ENCODE assay signal across 1 cellular context in the genomic region with DNA sequence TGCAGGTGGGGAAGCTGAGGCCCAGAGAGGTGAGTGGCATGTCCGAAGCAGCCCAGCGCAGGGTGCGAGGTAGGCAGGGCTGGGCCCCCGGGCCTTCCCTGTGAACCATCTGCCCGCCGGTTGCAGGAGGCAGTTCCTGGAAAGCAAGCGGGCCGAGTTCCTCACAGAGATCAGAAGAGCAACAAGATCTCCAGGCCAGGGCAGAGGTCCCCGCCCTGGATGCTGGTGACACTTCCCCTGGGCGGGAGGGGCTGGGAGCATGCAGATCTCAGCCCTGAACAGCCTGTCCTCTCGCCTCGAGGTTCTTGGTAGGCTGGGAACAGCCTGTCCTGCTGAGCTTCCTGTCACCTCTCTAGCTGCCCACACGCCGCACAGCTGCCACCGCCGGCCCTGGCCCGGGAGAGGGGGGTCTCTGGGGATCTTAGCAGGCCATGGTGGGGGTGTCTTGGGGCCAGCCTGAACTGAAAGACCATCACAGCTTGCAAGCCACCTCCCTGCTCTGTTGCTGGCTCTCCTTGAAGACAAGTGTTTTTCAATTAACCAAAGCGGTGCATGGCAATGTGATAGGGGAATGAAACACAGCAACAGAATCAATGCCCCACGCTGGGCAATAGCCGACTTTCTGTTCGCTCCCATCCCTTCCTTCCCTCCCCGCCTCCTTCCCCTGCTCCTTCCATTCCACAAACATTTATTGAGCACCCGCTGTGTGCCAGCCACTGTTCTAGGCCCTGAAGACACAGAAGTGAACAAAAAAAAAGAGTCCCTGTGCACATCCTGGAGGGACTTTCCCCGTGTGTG.
A peak's percentile ranks its signal among the peaks of the same experiment; 100 is the strongest.
TF ChIP-seq lines count a peak whose summit lies in the region.

No MANE protein-coding gene starts in this region.

TF ChIP-seq in K562, 482 proteins besides CTCF, POLR2A, EP300 and RAD21 (continued from another document and continues in another):
- 0 out of 2 replicates have a peak, but pooled peaks have one; percentile 25 for TF ChIP-seq TCF3 (CRISPR knock-in tag; IDR thresholded peaks at IDR 0.05)
- no peak for TF ChIP-seq HCFC1 (IDR thresholded peaks at IDR 0.05; ENCODE audit: low read depth, low read length)
- TF ChIP-seq EHMT2 (IDR thresholded peaks at IDR 0.05): no peak
- TF ChIP-seq, protein P1, sequence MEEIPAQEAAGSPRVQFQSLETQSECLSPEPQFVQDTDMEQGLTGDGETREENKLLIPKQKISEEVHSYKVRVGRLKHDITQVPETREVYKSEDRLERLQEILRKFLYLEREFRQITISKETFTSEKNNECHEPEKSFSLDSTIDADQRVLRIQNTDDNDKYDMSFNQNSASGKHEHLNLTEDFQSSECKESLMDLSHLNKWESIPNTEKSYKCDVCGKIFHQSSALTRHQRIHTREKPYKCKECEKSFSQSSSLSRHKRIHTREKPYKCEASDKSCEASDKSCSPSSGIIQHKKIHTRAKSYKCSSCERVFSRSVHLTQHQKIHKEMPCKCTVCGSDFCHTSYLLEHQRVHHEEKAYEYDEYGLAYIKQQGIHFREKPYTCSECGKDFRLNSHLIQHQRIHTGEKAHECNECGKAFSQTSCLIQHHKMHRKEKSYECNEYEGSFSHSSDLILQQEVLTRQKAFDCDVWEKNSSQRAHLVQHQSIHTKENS (CRISPR knock-in tag; IDR thresholded peaks at IDR 0.05): no peak
- no peak for TF ChIP-seq TEAD2 (tag; IDR thresholded peaks at IDR 0.05)
- no peak for TF ChIP-seq SNRNP70 (optimal IDR thresholded peaks at IDR 0.05; ENCODE audit: low read depth, low read length)
- no peak for TF ChIP-seq TARDBP (IDR thresholded peaks at IDR 0.05)
- TF ChIP-seq TAL1 (IDR thresholded peaks at IDR 0.05): no peak
- no peak for TF ChIP-seq ZBTB8A (IDR thresholded peaks at IDR 0.05; ENCODE audit: partially characterized antibody)
- no peak for TF ChIP-seq STAT5B (CRISPR knock-in tag; IDR thresholded peaks at IDR 0.05)
- TF ChIP-seq YY1 (IDR thresholded peaks at IDR 0.05; ENCODE audit: borderline replicate concordance in 1 of 3, control insufficient read depth in 1 of 3, extremely low read depth in 1 of 3, insufficient read depth in 3 of 3, insufficient read length in 1 of 3, insufficient replicate concordance in 2 of 3, low read depth in 1 of 3, low read length in 2 of 3): no peak
- TF ChIP-seq ZNF511 (CRISPR knock-in tag; IDR thresholded peaks at IDR 0.05): no peak
- TF ChIP-seq MCM5 (IDR thresholded peaks at IDR 0.05; ENCODE audit: low read depth): no peak
- TF ChIP-seq WHSC1 (IDR thresholded peaks at IDR 0.05; ENCODE audit: low read length): no peak
- no peak for TF ChIP-seq ZNF696 (CRISPR knock-in tag; conservative IDR thresholded peaks at IDR 0.05)
- TF ChIP-seq CSDE1 (IDR thresholded peaks at IDR 0.05): no peak
- TF ChIP-seq RCOR1 (IDR thresholded peaks at IDR 0.05; ENCODE audit: borderline replicate concordance in 1 of 2, low read depth in 2 of 2, low read length in 2 of 2): peak in 1 of 2 experiments; percentile 66; a peak in 2 of 4 replicates
- TF ChIP-seq ZC3H4 (CRISPR knock-in tag; IDR thresholded peaks at IDR 0.05; ENCODE audit: borderline replicate concordance): no peak
- TF ChIP-seq ARID1B (IDR thresholded peaks at IDR 0.05): no peak
- TF ChIP-seq POLR2H (tag; IDR thresholded peaks at IDR 0.05; ENCODE audit: low read depth): no peak
- no peak for TF ChIP-seq PHF20 (IDR thresholded peaks at IDR 0.05; ENCODE audit: partially characterized antibody)
- TF ChIP-seq, protein P2, sequence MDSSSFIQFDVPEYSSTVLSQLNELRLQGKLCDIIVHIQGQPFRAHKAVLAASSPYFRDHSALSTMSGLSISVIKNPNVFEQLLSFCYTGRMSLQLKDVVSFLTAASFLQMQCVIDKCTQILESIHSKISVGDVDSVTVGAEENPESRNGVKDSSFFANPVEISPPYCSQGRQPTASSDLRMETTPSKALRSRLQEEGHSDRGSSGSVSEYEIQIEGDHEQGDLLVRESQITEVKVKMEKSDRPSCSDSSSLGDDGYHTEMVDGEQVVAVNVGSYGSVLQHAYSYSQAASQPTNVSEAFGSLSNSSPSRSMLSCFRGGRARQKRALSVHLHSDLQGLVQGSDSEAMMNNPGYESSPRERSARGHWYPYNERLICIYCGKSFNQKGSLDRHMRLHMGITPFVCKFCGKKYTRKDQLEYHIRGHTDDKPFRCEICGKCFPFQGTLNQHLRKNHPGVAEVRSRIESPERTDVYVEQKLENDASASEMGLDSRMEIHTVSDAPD (CRISPR knock-in tag; IDR thresholded peaks at IDR 0.05): no peak
- no peak for TF ChIP-seq SNAPC5 (CRISPR knock-in tag; IDR thresholded peaks at IDR 0.05)
- TF ChIP-seq, protein P3, sequence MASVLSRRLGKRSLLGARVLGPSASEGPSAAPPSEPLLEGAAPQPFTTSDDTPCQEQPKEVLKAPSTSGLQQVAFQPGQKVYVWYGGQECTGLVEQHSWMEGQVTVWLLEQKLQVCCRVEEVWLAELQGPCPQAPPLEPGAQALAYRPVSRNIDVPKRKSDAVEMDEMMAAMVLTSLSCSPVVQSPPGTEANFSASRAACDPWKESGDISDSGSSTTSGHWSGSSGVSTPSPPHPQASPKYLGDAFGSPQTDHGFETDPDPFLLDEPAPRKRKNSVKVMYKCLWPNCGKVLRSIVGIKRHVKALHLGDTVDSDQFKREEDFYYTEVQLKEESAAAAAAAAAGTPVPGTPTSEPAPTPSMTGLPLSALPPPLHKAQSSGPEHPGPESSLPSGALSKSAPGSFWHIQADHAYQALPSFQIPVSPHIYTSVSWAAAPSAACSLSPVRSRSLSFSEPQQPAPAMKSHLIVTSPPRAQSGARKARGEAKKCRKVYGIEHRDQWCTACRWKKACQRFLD (CRISPR knock-in tag; IDR thresholded peaks at IDR 0.05): no peak
- 0 out of 2 replicates have a peak, but pooled peaks have one; percentile 50 for TF ChIP-seq ATF7 (IDR thresholded peaks at IDR 0.05)
- TF ChIP-seq, protein P4, sequence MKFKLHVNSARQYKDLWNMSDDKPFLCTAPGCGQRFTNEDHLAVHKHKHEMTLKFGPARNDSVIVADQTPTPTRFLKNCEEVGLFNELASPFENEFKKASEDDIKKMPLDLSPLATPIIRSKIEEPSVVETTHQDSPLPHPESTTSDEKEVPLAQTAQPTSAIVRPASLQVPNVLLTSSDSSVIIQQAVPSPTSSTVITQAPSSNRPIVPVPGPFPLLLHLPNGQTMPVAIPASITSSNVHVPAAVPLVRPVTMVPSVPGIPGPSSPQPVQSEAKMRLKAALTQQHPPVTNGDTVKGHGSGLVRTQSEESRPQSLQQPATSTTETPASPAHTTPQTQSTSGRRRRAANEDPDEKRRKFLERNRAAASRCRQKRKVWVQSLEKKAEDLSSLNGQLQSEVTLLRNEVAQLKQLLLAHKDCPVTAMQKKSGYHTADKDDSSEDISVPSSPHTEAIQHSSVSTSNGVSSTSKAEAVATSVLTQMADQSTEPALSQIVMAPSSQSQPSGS (CRISPR knock-in tag; IDR thresholded peaks at IDR 0.05): no peak
- no peak for TF ChIP-seq FOXK1 (CRISPR knock-in tag; IDR thresholded peaks at IDR 0.05; ENCODE audit: borderline replicate concordance)
- no peak for TF ChIP-seq ZBED1 (IDR thresholded peaks at IDR 0.05)
- TF ChIP-seq, protein P5, sequence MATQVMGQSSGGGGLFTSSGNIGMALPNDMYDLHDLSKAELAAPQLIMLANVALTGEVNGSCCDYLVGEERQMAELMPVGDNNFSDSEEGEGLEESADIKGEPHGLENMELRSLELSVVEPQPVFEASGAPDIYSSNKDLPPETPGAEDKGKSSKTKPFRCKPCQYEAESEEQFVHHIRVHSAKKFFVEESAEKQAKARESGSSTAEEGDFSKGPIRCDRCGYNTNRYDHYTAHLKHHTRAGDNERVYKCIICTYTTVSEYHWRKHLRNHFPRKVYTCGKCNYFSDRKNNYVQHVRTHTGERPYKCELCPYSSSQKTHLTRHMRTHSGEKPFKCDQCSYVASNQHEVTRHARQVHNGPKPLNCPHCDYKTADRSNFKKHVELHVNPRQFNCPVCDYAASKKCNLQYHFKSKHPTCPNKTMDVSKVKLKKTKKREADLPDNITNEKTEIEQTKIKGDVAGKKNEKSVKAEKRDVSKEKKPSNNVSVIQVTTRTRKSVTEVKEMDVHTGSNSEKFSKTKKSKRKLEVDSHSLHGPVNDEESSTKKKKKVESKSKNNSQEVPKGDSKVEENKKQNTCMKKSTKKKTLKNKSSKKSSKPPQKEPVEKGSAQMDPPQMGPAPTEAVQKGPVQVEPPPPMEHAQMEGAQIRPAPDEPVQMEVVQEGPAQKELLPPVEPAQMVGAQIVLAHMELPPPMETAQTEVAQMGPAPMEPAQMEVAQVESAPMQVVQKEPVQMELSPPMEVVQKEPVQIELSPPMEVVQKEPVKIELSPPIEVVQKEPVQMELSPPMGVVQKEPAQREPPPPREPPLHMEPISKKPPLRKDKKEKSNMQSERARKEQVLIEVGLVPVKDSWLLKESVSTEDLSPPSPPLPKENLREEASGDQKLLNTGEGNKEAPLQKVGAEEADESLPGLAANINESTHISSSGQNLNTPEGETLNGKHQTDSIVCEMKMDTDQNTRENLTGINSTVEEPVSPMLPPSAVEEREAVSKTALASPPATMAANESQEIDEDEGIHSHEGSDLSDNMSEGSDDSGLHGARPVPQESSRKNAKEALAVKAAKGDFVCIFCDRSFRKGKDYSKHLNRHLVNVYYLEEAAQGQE (CRISPR knock-in tag; IDR thresholded peaks at IDR 0.05; ENCODE audit: low read depth): no peak
- no peak for TF ChIP-seq XRCC5 (IDR thresholded peaks at IDR 0.05; ENCODE audit: low read depth, low read length)
- no peak for TF ChIP-seq ZFPM2 (CRISPR knock-in tag; IDR thresholded peaks at IDR 0.05)
- TF ChIP-seq GATAD2A (IDR thresholded peaks at IDR 0.05): no peak
- no peak for TF ChIP-seq ZNF239 (CRISPR knock-in tag; IDR thresholded peaks at IDR 0.05)
- TF ChIP-seq PTBP1 (IDR thresholded peaks at IDR 0.05; ENCODE audit: low read depth, low read length): no peak
- no peak for TF ChIP-seq MLLT1 (IDR thresholded peaks at IDR 0.05)
- no peak for TF ChIP-seq CHCHD3 (CRISPR knock-in tag; IDR thresholded peaks at IDR 0.05)
- TF ChIP-seq, protein P6, sequence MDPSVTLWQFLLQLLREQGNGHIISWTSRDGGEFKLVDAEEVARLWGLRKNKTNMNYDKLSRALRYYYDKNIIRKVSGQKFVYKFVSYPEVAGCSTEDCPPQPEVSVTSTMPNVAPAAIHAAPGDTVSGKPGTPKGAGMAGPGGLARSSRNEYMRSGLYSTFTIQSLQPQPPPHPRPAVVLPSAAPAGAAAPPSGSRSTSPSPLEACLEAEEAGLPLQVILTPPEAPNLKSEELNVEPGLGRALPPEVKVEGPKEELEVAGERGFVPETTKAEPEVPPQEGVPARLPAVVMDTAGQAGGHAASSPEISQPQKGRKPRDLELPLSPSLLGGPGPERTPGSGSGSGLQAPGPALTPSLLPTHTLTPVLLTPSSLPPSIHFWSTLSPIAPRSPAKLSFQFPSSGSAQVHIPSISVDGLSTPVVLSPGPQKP (CRISPR knock-in tag; IDR thresholded peaks at IDR 0.05): no peak
- TF ChIP-seq SMAD2 (IDR thresholded peaks at IDR 0.05; ENCODE audit: low read depth, low read length): no peak
- TF ChIP-seq ZNF668 (CRISPR knock-in tag; IDR thresholded peaks at IDR 0.05): no peak
- no peak for TF ChIP-seq USF1 (CRISPR knock-in tag; IDR thresholded peaks at IDR 0.05)
- no peak for TF ChIP-seq ZNF134 (CRISPR knock-in tag; conservative IDR thresholded peaks at IDR 0.05)
- TF ChIP-seq ZBTB49 (CRISPR knock-in tag; IDR thresholded peaks at IDR 0.05; ENCODE audit: borderline replicate concordance): no peak
- TF ChIP-seq HNRNPUL1 (IDR thresholded peaks at IDR 0.05; ENCODE audit: low read length): no peak
- TF ChIP-seq MCM2 (IDR thresholded peaks at IDR 0.05; ENCODE audit: low read depth): no peak
- TF ChIP-seq EGR1 (conservative IDR thresholded peaks at IDR 0.05): no peak
- no peak for TF ChIP-seq ZNF445 (CRISPR knock-in tag; IDR thresholded peaks at IDR 0.05; ENCODE audit: low read depth)
- TF ChIP-seq KLF13 (tag; IDR thresholded peaks at IDR 0.05; ENCODE audit: borderline replicate concordance, low read depth): no peak
- no peak for TF ChIP-seq NCOA2 (IDR thresholded peaks at IDR 0.05; ENCODE audit: partially characterized antibody in 2 of 2)
- no peak for TF ChIP-seq SAP30 (IDR thresholded peaks at IDR 0.05; ENCODE audit: borderline replicate concordance, insufficient read depth, low read depth, low read length, poor library complexity, severe bottlenecking)
- TF ChIP-seq DNMT1 (IDR thresholded peaks at IDR 0.05): no peak
- TF ChIP-seq GABPB2 (CRISPR knock-in tag; conservative IDR thresholded peaks at IDR 0.05): no peak
